In the genomic region with DNA sequence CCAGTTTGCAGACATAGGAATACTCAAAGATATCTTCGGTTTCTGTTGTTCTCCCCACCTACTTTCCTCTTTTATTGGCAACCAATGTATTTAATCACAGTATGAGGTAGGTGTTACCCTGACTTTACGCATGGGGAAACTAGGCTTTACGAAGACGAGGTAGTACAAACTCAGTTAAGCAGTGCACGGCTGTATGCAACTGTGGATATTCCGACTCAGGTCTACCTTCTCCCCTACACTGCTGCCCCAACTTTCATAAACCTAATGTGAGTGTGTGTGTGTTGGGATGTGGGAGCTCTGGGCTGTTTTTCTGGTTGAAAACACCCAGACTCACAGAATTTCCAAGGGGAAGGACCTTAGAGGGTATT, we compare ENCODE assay signal across 11 cellular contexts. TPM values are rescaled to one million over a fixed set of nuclear protein-coding genes. Genes with fewer than 3 reads are reported as not detected.
DNase-seq lines count a peak whose midpoint lies in the region; ATAC-seq and TF ChIP-seq lines count a peak whose summit lies in the region.
"Had no signal": no experiment of that assay in that cellular context is flagged by ENCODE, and none has a peak within 500 bp of the region (broad histone marks: within the 10 kb centered on the region; RNA-seq: fewer than 3 reads in every experiment).

No MANE protein-coding gene starts in this region.

- DNase-seq in breast epithelium (ENCODE audit: low spot score in 2 of 2) (no peak), HT-29 (ENCODE audit: low spot score) (no peak), SHP77 treated with DMSO at 0.1 percent for 48 hours (lab: John Stamatoyannopoulos, UW) (no peak)
- DNase-seq in natural killer cell treated with Interleukin-12 subunit alpha and Interleukin-12 subunit beta and Interleukin-15 and Interleukin-18, amount 100 ng/mL, for 72 hours (ENCODE audit: low spot score), result no peak
- DNase-seq: amniotic stem cell; stimulated activated CD4-positive, alpha-beta T cell treated with anti-CD3 and anti-CD28 coated beads, Interleukin-4, amount 100 ng/mL, for 1 hour had no signal

- H4K20me1 ChIP-seq in KMS-11 (ENCODE audit: insufficient read depth), result no peaks in the 10 kb centered on the region

- no peaks in the 10 kb centered on the region for H3K9me3 ChIP-seq in breast epithelium
- H3K9me3 ChIP-seq: vagina had no signal

- H3K27ac ChIP-seq in C4-2B (peak overlapping the region; percentile 79), KMS-11 (no peak overlapping the region), breast epithelium (peak overlapping the region in 1 of 2 donors; percentile 76)

- H3K9me3 Mint-ChIP-seq in natural killer cell treated with Interleukin-12 subunit alpha and Interleukin-12 subunit beta and Interleukin-15 and Interleukin-18, amount 100 ng/mL, for 72 hours, result no peaks in the 10 kb centered on the region

- H3K4me1 ChIP-seq in KMS-11 (ENCODE audit: low read depth, poor library complexity, severe bottlenecking) (peaks cover 15% of the 10 kb centered on the region), breast epithelium (peaks cover 0 to 5% of the 10 kb centered on the region in 2 donors)

- peaks cover 10 to 12% of the 10 kb centered on the region in 2 donors for H3K4me1 Mint-ChIP-seq in natural killer cell treated with Interleukin-12 subunit alpha and Interleukin-12 subunit beta and Interleukin-15 and Interleukin-18, amount 100 ng/mL, for 72 hours (ENCODE audit: low read depth in 2 of 2)

- H2AFZ ChIP-seq in KMS-11 (ENCODE audit: low read depth), result no peak overlapping the region

- ATAC-seq in natural killer cell treated with Interleukin-12 subunit alpha and Interleukin-12 subunit beta and Interleukin-15 and Interleukin-18, amount 100 ng/mL, for 72 hours, result no peak
- ATAC-seq in HG03039 (IDR thresholded peaks at IDR 0.05; ENCODE audit: unreplicated experiment) (no peak), esophagus mucosa (no peak)

- H3K27me3 ChIP-seq in KMS-11 (ENCODE audit: insufficient read depth, low read depth) (no peaks in the 10 kb centered on the region), breast epithelium (no peaks in the 10 kb centered on the region)
- H3K27me3 ChIP-seq: vagina had no signal

- H3K4me3 ChIP-seq in KMS-11 (IDR thresholded peaks at IDR 0.05; ENCODE audit: insufficient read depth, low read depth, low read length) (no peak overlapping the region), breast epithelium (peak overlapping the region in 2 of 3 donors; percentile 76 to 85)

- H3K36me3 ChIP-seq in KMS-11 (ENCODE audit: insufficient read depth) (no peaks in the 10 kb centered on the region), breast epithelium (no peaks in the 10 kb centered on the region)
- H3K36me3 ChIP-seq: vagina had no signal

- no peak for TF ChIP-seq CTCF in C4-2B (conservative IDR thresholded peaks at IDR 0.05)
- no peak for TF ChIP-seq CTCF in KMS-11 (conservative IDR thresholded peaks at IDR 0.05; ENCODE audit: low read depth, low read length)
- TF ChIP-seq CTCF in breast epithelium (IDR thresholded peaks at IDR 0.05), result no peak

- H3K27me3 Mint-ChIP-seq in natural killer cell treated with Interleukin-12 subunit alpha and Interleukin-12 subunit beta and Interleukin-15 and Interleukin-18, amount 100 ng/mL, for 72 hours, result peaks cover 9 to 13% of the 10 kb centered on the region in 2 donors

- no peak overlapping the region; the same call in 1 of the 2 replicates for H3K9ac ChIP-seq in KMS-11

- intact Hi-C loops in breast epithelium (cut with DNase I; ENCODE audit: low total_unique reads), result no loop called here

- no peak for TF ChIP-seq POLR2A in breast epithelium (IDR thresholded peaks at IDR 0.05)

- H3K79me2 ChIP-seq in KMS-11 (ENCODE audit: insufficient read depth, low read depth), result no peaks in the 10 kb centered on the region

- H3K4me2 ChIP-seq in KMS-11, result peak overlapping the region; percentile 37

- H3K27ac Mint-ChIP-seq in natural killer cell treated with Interleukin-12 subunit alpha and Interleukin-12 subunit beta and Interleukin-15 and Interleukin-18, amount 100 ng/mL, for 72 hours, result peak overlapping the region; percentile 78 to 91

- H3K36me3 Mint-ChIP-seq in natural killer cell treated with Interleukin-12 subunit alpha and Interleukin-12 subunit beta and Interleukin-15 and Interleukin-18, amount 100 ng/mL, for 72 hours, result no peaks in the 10 kb centered on the region

- H3K4me3 Mint-ChIP-seq in natural killer cell treated with Interleukin-12 subunit alpha and Interleukin-12 subunit beta and Interleukin-15 and Interleukin-18, amount 100 ng/mL, for 72 hours, result peak overlapping the region; percentile 89

RNA-seq across cellular contexts. Expression of gene GPT2, which starts 1.2 kb away (rescaled TPM):
- total RNA-seq in breast epithelium (10 to 100 TPM; 17.4 to 56.2 (median 21.7) TPM), esophagus mucosa (92.0 TPM)
- total RNA-seq in natural killer cell treated with Interleukin-12 subunit alpha and Interleukin-12 subunit beta and Interleukin-15 and Interleukin-18, amount 100 ng/mL, for 72 hours, result 10 to 100 TPM; 10.0 to 10.4 TPM
- 77.0 and 89.0 TPM in 2 replicates for total RNA-seq in HT-29 (2014; rRNA removed; shearing (Covaris generic))

RNA-seq across cellular contexts. Expression of gene C16orf87, which starts 51.9 kb away (rescaled TPM):
- total RNA-seq in breast epithelium (1 to 10 TPM; 3.6 to 7.6 (median 5.9) TPM), esophagus mucosa (5.9 TPM)
- 10 to 100 TPM; 14.2 to 18.0 TPM for total RNA-seq in natural killer cell treated with Interleukin-12 subunit alpha and Interleukin-12 subunit beta and Interleukin-15 and Interleukin-18, amount 100 ng/mL, for 72 hours
- total RNA-seq in HT-29 (2014; rRNA removed; shearing (Covaris generic)), result 3.1 and 3.6 TPM in 2 replicates
